In the genomic region with DNA sequence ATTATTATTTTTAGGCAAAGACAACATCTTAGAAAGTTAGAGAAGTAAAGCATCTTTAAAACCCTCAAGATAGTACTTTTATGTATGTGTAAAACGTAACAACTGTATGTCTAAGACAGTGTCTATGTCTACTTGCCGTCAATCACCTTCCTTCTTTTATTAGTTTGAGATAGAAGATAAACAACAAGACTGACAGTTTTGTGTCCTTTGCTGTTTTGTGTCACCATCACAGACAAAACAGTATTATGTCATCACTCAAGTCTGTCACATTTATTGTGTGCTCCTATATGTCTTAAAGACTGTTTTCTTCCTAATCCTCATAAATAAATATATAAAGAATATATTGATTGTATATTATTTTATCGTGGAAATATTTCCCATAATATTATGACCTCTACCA, we compare ENCODE assay signal across 34 cellular contexts.
DNase-seq lines count a peak whose midpoint lies in the region; ATAC-seq, FAIRE-seq and TF ChIP-seq lines count a peak whose summit lies in the region.
"Had no signal": no experiment of that assay in that cellular context is flagged by ENCODE, and none has a peak within 500 bp of the region (broad histone marks: within the 10 kb centered on the region; RNA-seq: fewer than 3 reads in every experiment).

No MANE protein-coding gene starts in this region.

- H2AFZ ChIP-seq in HepG2 (ENCODE audit: low read length) (no peak overlapping the region), neural cell (ENCODE audit: low read depth, low read length) (no peak overlapping the region)

- H3K79me2 ChIP-seq in HepG2 (ENCODE audit: insufficient read depth, low read length): no peaks in the 10 kb centered on the region
- H3K79me2 ChIP-seq in neural cell (replicated peaks; ENCODE audit: insufficient read depth, low read length): no peaks in the 10 kb centered on the region

- H3K27me3 ChIP-seq in HepG2 (ENCODE audit: control insufficient read depth in 1 of 2, insufficient read depth in 2 of 2, low read length in 2 of 2) (no peaks in the 10 kb centered on the region), right lobe of liver (no peaks in the 10 kb centered on the region), neural cell (ENCODE audit: insufficient read depth, low read depth, low read length) (no peaks in the 10 kb centered on the region)
- H3K27me3 ChIP-seq: BE2C; BLaER1; BLaER1 treated with 17β-estradiol and CSF1 and Interleukin-3, amounts not matched to agents 10 nM and 100 nM had no signal

- no peaks in the 10 kb centered on the region for H3K9me2 ChIP-seq in neural cell (ENCODE audit: insufficient read depth, low read length)

- CTCF ChIA-PET in HepG2 (lab: Yijun Ruan, JAX; ENCODE audit: low intra/inter-chr PET ratio, low total read pairs): no interaction called here
- CTCF ChIA-PET in HEK293T (lab: Yijun Ruan, JAX): no interaction called here

- TF ChIP-seq RAD21 in HepG2 (CRISPR knock-in tag; IDR thresholded peaks at IDR 0.05) (no peak), neural cell (conservative IDR thresholded peaks at IDR 0.05) (no peak)

- TF ChIP-seq POLR2A in HepG2 (IDR thresholded peaks at IDR 0.05; ENCODE audit: insufficient read depth in 1 of 2, low read depth in 2 of 2, low read length in 2 of 2) (no peak), right lobe of liver (IDR thresholded peaks at IDR 0.05) (no peak)

- TF ChIP-seq EP300 in HepG2 (IDR thresholded peaks at IDR 0.05; ENCODE audit: low read depth in 2 of 2, low read length in 2 of 2) (no peak), HepG2 (CRISPR knock-in tag; IDR thresholded peaks at IDR 0.05; ENCODE audit: borderline replicate concordance) (no peak), neural cell (conservative IDR thresholded peaks at IDR 0.05; ENCODE audit: poor library complexity, severe bottlenecking) (peak; percentile 91)

- DNase-seq in HepG2 (ENCODE audit: low spot score) (no peak), right lobe of liver (no peak), HEK293T (ENCODE audit: extremely low spot score) (no peak), left kidney (ENCODE audit: low read depth, low spot score) (peak; percentile 46), head of caudate nucleus (no peak), NCI-H2029 treated with DMSO at 0.1 percent for 48 hours (lab: John Stamatoyannopoulos, UW) (no peak)
- DNase-seq: 8988T; ACHN; AML-193; BE2C; C1 segment of cervical spinal cord; Caco-2; Calu3; CD4-positive, alpha-beta memory T cell; CD4-positive, alpha-beta T cell; CD4-positive, CD25-positive, alpha-beta regulatory T cell; CD8-positive, alpha-beta memory T cell; CD8-positive, alpha-beta T cell; COR-L47; DMS 273 treated with DMSO at 0.1 percent for 48 hours; DMS153; DMS53; DMS79; DMS79 treated with DMSO at 0.1 percent for 48 hours; DND-41; EL had no signal

- no peak overlapping the region for H3K9ac ChIP-seq in HepG2 (ENCODE audit: insufficient read depth, low read depth, low read length)
- no peak overlapping the region for H3K9ac ChIP-seq in neural cell (ENCODE audit: low read length)
- H3K9ac ChIP-seq: BLaER1; BLaER1 treated with 17β-estradiol and CSF1 and Interleukin-3, amounts not matched to agents 10 nM and 100 nM had no signal

- ATAC-seq in HepG2 (no peak), right lobe of liver (no peak), HG02852 (IDR thresholded peaks at IDR 0.05; ENCODE audit: unreplicated experiment) (no peak)
- ATAC-seq: A549; CD8-positive, alpha-beta T cell had no signal

- H3K4me2 ChIP-seq in HepG2 (ENCODE audit: low read depth, low read length): no peak overlapping the region
- H3K4me2 ChIP-seq in neural cell (ENCODE audit: low read length): no peak overlapping the region
- H3K4me2 ChIP-seq: A549; BLaER1; BLaER1 treated with 17β-estradiol and CSF1 and Interleukin-3, amounts not matched to agents 10 nM and 100 nM had no signal

- no TSS peak for BruUV-seq in HepG2 (replicated peaks; lab: Mats Ljungman, UMichigan)

- H3K36me3 ChIP-seq in HepG2 (replicated peaks in 1 of 2; ENCODE audit: control insufficient read depth in 1 of 2, insufficient read depth in 2 of 2, low read length in 2 of 2): no peaks in the 10 kb centered on the region
- H3K36me3 ChIP-seq in right lobe of liver: no peaks in the 10 kb centered on the region
- H3K36me3 ChIP-seq in neural cell (ENCODE audit: insufficient read depth, low read length): no peaks in the 10 kb centered on the region
- H3K36me3 ChIP-seq: BE2C; BLaER1; BLaER1 treated with 17β-estradiol and CSF1 and Interleukin-3, amounts not matched to agents 10 nM and 100 nM had no signal

- POLR2A ChIA-PET in HepG2 (lab: Yijun Ruan, JAX): no interaction called here
- POLR2A ChIA-PET in HEK293T (lab: Yijun Ruan, JAX): no interaction called here

- H3K27ac ChIP-seq in HepG2 (ENCODE audit: extremely low read length, insufficient read depth, low read length) (no peak overlapping the region), right lobe of liver (no peak overlapping the region), neural cell (ENCODE audit: low read length) (no peak overlapping the region)
- H3K27ac ChIP-seq: 22Rv1; A549; BLaER1; BLaER1 treated with 17β-estradiol and CSF1 and Interleukin-3, amounts not matched to agents 10 nM and 100 nM; C4-2B had no signal

- no peak for FAIRE-seq in HepG2 (lab: Jason Lieb, UNC)
- FAIRE-seq: A549, D721Med had no signal

- TF ChIP-seq CTCF in HepG2 (CRISPR knock-in tag; IDR thresholded peaks at IDR 0.05) (no peak), right lobe of liver (IDR thresholded peaks at IDR 0.05) (no peak), neural cell (IDR thresholded peaks at IDR 0.05; ENCODE audit: poor library complexity, severe bottlenecking) (no peak)

- H4K20me1 ChIP-seq in HepG2 (ENCODE audit: insufficient read depth, low read length): no peaks in the 10 kb centered on the region
- no peaks in the 10 kb centered on the region for H4K20me1 ChIP-seq in neural cell (ENCODE audit: insufficient read depth)
- H4K20me1 ChIP-seq: BLaER1; BLaER1 treated with 17β-estradiol and CSF1 and Interleukin-3, amounts not matched to agents 10 nM and 100 nM had no signal

- H3F3A ChIP-seq in neural cell (ENCODE audit: insufficient read depth, low read length, poor library complexity, severe bottlenecking): no peaks in the 10 kb centered on the region

- intact Hi-C loops in HepG2 (cut with micrococcal nuclease; ENCODE audit: unreplicated experiment): no loop called here
- intact Hi-C loops in right lobe of liver (cut with DNase I): no loop called here
- intact Hi-C loops in head of caudate nucleus (cut with DNase I): no loop called here

- H3K9me3 ChIP-seq in HepG2 (ENCODE audit: low read length) (no peaks in the 10 kb centered on the region), right lobe of liver (no peaks in the 10 kb centered on the region), neural cell (ENCODE audit: low read length) (no peaks in the 10 kb centered on the region)
- H3K9me3 ChIP-seq: A549, BE2C, Caco-2 had no signal

- 1% methylated on average over 3 of the region's 3 CpGs for WGBS in HepG2 (ENCODE audit: low lambda C conversion rate)
- WGBS in right lobe of liver (ENCODE audit: insufficient coverage, low coverage, low lambda C conversion rate, missing lambda C conversion rate): 48% methylated on average over 3 of the region's 3 CpGs

- in situ Hi-C loops in HepG2 (cut with HindIII; ENCODE audit: extremely low pct_ligation_motif_present, low pct_unique_long_range_greater_than_20kb): no loop called here

- H3K4me1 ChIP-seq in HepG2 (ENCODE audit: insufficient read depth, low read length) (no peaks in the 10 kb centered on the region), right lobe of liver (no peaks in the 10 kb centered on the region)
- H3K4me1 ChIP-seq: A549; BE2C; BLaER1; BLaER1 treated with 17β-estradiol and CSF1 and Interleukin-3, amounts not matched to agents 10 nM and 100 nM; Caco-2 had no signal

- no peak overlapping the region for H3K4me3 ChIP-seq in HepG2 (replicated peaks in 1 of 3; ENCODE audit: insufficient read depth in 1 of 3, low read depth in 2 of 3, low read length in 3 of 3)
- H3K4me3 ChIP-seq in right lobe of liver: no peak overlapping the region
- no peak overlapping the region for H3K4me3 ChIP-seq in neural cell (ENCODE audit: low read length)
- H3K4me3 ChIP-seq: A549; BLaER1; BLaER1 treated with 17β-estradiol and CSF1 and Interleukin-3, amounts not matched to agents 10 nM and 100 nM had no signal

TF ChIP-seq in HepG2, 621 proteins besides CTCF, POLR2A, EP300 and RAD21:
- TF ChIP-seq CREB1 (IDR thresholded peaks at IDR 0.05): 0 out of 2 replicates have a peak, but pooled peaks have one; percentile 21
- TF ChIP-seq CREB1 (CRISPR knock-in tag; IDR thresholded peaks at IDR 0.05): no peak
- no peak for TF ChIP-seq SP4 (CRISPR knock-in tag; IDR thresholded peaks at IDR 0.05)

TF ChIP-seq in HEK293T, 16 proteins besides CTCF, POLR2A, EP300 and RAD21:
- TF ChIP-seq L3MBTL2 (conservative IDR thresholded peaks at IDR 0.05): no peak
- TF ChIP-seq, protein P1, sequence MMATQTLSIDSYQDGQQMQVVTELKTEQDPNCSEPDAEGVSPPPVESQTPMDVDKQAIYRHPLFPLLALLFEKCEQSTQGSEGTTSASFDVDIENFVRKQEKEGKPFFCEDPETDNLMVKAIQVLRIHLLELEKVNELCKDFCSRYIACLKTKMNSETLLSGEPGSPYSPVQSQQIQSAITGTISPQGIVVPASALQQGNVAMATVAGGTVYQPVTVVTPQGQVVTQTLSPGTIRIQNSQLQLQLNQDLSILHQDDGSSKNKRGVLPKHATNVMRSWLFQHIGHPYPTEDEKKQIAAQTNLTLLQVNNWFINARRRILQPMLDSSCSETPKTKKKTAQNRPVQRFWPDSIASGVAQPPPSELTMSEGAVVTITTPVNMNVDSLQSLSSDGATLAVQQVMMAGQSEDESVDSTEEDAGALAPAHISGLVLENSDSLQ (IDR thresholded peaks at IDR 0.05): peak; percentile 92
